Comparison of ENCODE assay signal across 8 cellular contexts in genomic region chr19:2270157-2270571, GRCh38. TPM values are rescaled to one million over a fixed set of nuclear protein-coding genes. Genes with fewer than 3 reads are reported as not detected.
DNase-seq lines count a peak whose midpoint lies in the region; TF ChIP-seq lines count a peak whose summit lies in the region.

No MANE protein-coding gene starts in this region.

- H3K27me3 ChIP-seq in OCI-LY1 (ENCODE audit: insufficient read depth, low read length) (no peaks in the 10 kb centered on the region), liver (ENCODE audit: control insufficient read depth in 4 of 4, insufficient read depth in 4 of 4, low read length in 3 of 4) (no peaks in the 10 kb centered on the region), suprapubic skin (no peaks in the 10 kb centered on the region)

- peaks cover 7% of the 10 kb centered on the region; the same call in 1 of the 2 replicates for H3F3A ChIP-seq in OCI-LY1 (ENCODE audit: insufficient read depth, low read length)

- TF ChIP-seq POLR2A in suprapubic skin (IDR thresholded peaks at IDR 0.05) = no peak

- H3K36me3 ChIP-seq in OCI-LY1 (ENCODE audit: insufficient read depth, low read length) (peaks cover 45% of the 10 kb centered on the region), liver (ENCODE audit: control insufficient read depth in 4 of 4, insufficient read depth in 3 of 4, low read depth in 1 of 4, low read length in 3 of 4) (peaks cover 4 to 9% (median 8%) of the 10 kb centered on the region in 4 donors), suprapubic skin (peaks cover 15% of the 10 kb centered on the region)

- H3K9me3 ChIP-seq in OCI-LY1 (ENCODE audit: low read length) = no peaks in the 10 kb centered on the region
- H3K9me3 ChIP-seq in liver (ENCODE audit: control insufficient read depth in 4 of 4, low read length in 3 of 4) = no peaks in the 10 kb centered on the region
- no peaks in the 10 kb centered on the region for H3K9me3 ChIP-seq in suprapubic skin

- H3K79me2 ChIP-seq in OCI-LY1 (ENCODE audit: insufficient read depth, low read length) = peaks cover 29% of the 10 kb centered on the region

- TF ChIP-seq CTCF in C4-2B (conservative IDR thresholded peaks at IDR 0.05) (no peak), OCI-LY1 (IDR thresholded peaks at IDR 0.05; ENCODE audit: low read length) (no peak), cardiac fibroblast (IDR thresholded peaks at IDR 0.05; ENCODE audit: low read depth, low read length) (no peak), liver (IDR thresholded peaks at IDR 0.05; ENCODE audit: low read depth, low read length, missing input control) (no peak), suprapubic skin (IDR thresholded peaks at IDR 0.05) (no peak)

- DNase-seq in cardiac fibroblast (ENCODE audit: low read depth in 2 of 2) (peak in 1 of 2 donors; percentile 31), suprapubic skin (ENCODE audit: low spot score in 2 of 2) (peak; percentile 89 to 92), SHP77 treated with DMSO at 0.1 percent for 48 hours (lab: John Stamatoyannopoulos, UW) (no peak), iPS-NIHi11 (ENCODE audit: low spot score) (no peak), SK-N-DZ (ENCODE audit: low spot score) (no peak)

- H3K27ac ChIP-seq in C4-2B (peak overlapping the region; percentile 96), OCI-LY1 (ENCODE audit: low read depth, low read length, poor library complexity, severe bottlenecking) (peak overlapping the region; percentile 80), liver (ENCODE audit: low read depth in 1 of 2, low read length in 2 of 2) (peak overlapping the region; percentile 88 to 98), suprapubic skin (peak overlapping the region; percentile 100)

- H3K9me2 ChIP-seq in OCI-LY1 (ENCODE audit: low read depth, low read length) = no peaks in the 10 kb centered on the region

- peaks cover 61% of the 10 kb centered on the region for H3K4me1 ChIP-seq in OCI-LY1 (ENCODE audit: insufficient read depth, low read length, severe bottlenecking)
- peaks cover 13 to 53% (median 39%) of the 10 kb centered on the region in 4 donors for H3K4me1 ChIP-seq in liver (ENCODE audit: control insufficient read depth in 4 of 4, insufficient read depth in 4 of 4, low read length in 3 of 4)
- peaks cover 65% of the 10 kb centered on the region for H3K4me1 ChIP-seq in suprapubic skin

- H3K4me2 ChIP-seq in OCI-LY1 (ENCODE audit: low read length) = peak overlapping the region; percentile 92

- WGBS in liver = under 1% methylated on average over 51 of the region's 51 CpGs
- WGBS in suprapubic skin = no CpG with 5 or more reads among the region's 51 CpGs

- no peak overlapping the region for H2AFZ ChIP-seq in OCI-LY1 (ENCODE audit: low read length)

- H3K9ac ChIP-seq in OCI-LY1 (ENCODE audit: low read length) = peak overlapping the region; percentile 90
- H3K9ac ChIP-seq in liver (ENCODE audit: low read depth in 1 of 2, low read length in 2 of 2) = peak overlapping the region; percentile 57 to 98

- peak overlapping the region; percentile 78 for H3K4me3 ChIP-seq in OCI-LY1 (ENCODE audit: low read depth, low read length, poor library complexity, severe bottlenecking)
- H3K4me3 ChIP-seq in cardiac fibroblast (replicated peaks in 1 of 2; ENCODE audit: low read depth in 2 of 2, low read length in 2 of 2) = peak overlapping the region; percentile 99
- peak overlapping the region; percentile 74 to 91 (median 79) for H3K4me3 ChIP-seq in liver (ENCODE audit: low read depth in 1 of 3, low read length in 3 of 3)
- peak overlapping the region; percentile 99 for H3K4me3 ChIP-seq in suprapubic skin

- no peak for TF ChIP-seq EP300 in suprapubic skin (IDR thresholded peaks at IDR 0.05)

- H4K20me1 ChIP-seq in OCI-LY1 (ENCODE audit: insufficient read depth, low read length) = 0 out of 2 replicates have a peak, but pooled peaks cover 2% of the 10 kb centered on the region

- no peak for TF ChIP-seq RAD21 in liver (IDR thresholded peaks at IDR 0.05)

TF ChIP-seq in liver, 16 proteins besides CTCF, POLR2A, EP300 and RAD21:
- TF ChIP-seq HNF4A (conservative IDR thresholded peaks at IDR 0.05) (no peak), FOXA2 (IDR thresholded peaks at IDR 0.05) (no peak), ZBTB33 (IDR thresholded peaks at IDR 0.05) (no peak), ATF3 (IDR thresholded peaks at IDR 0.05) (no peak), REST (IDR thresholded peaks at IDR 0.05) (no peak), EGR1 (IDR thresholded peaks at IDR 0.05; ENCODE audit: low read depth in 2 of 2) (no peak), YY1 (IDR thresholded peaks at IDR 0.05) (no peak), FOXA1 (IDR thresholded peaks at IDR 0.05) (no peak), HNF4G (IDR thresholded peaks at IDR 0.05) (no peak)

RNA-seq across cellular contexts. Expression of gene PEAK3, which starts 11.8 kb away (rescaled TPM):
- under 1 TPM; 0.09 to 0.67 TPM for total RNA-seq in liver
- polyA plus RNA-seq in liver = under 1 TPM; 0.21 to 0.42 TPM
- total RNA-seq in suprapubic skin = 1 to 10 TPM in 1 of 4 donors, under 1 TPM in 1, not detected in 2; 0.55 to 1.4 TPM
- not detected in 2 replicates for polyA plus RNA-seq in SK-N-DZ (2014; cell fraction: cytosol; rRNA removed)
- not detected in 2 replicates for polyA plus RNA-seq in SK-N-DZ (2014; cell fraction: nucleus; rRNA removed)

RNA-seq across cellular contexts. Expression of gene JSRP1, which starts 13.9 kb away (rescaled TPM):
- total RNA-seq in liver = under 1 TPM in 1 of 2 donors, not detected in 1; 0.25 TPM
- under 1 TPM; 0.39 to 0.45 TPM for polyA plus RNA-seq in liver
- not detected for total RNA-seq in suprapubic skin
- polyA plus RNA-seq in SK-N-DZ (2014; cell fraction: cytosol; rRNA removed) = 8.7 and 19.3 TPM in 2 replicates
- polyA plus RNA-seq in SK-N-DZ (2014; cell fraction: nucleus; rRNA removed) = 9.6 and 14.3 TPM in 2 replicates

RNA-seq across cellular contexts. Expression of gene AMH, which starts 21.0 kb away (rescaled TPM):
- total RNA-seq in liver = under 1 TPM; 0.47 to 0.59 TPM
- polyA plus RNA-seq in liver = under 1 TPM in 1 of 2 donors, not detected in 1; 0.08 TPM
- total RNA-seq in suprapubic skin = 1 to 10 TPM; 1.7 to 4.3 (median 3.0) TPM
- 11.5 and 13.5 TPM in 2 replicates for polyA plus RNA-seq in SK-N-DZ (2014; cell fraction: cytosol; rRNA removed)
- polyA plus RNA-seq in SK-N-DZ (2014; cell fraction: nucleus; rRNA removed) = 285 and 416 TPM in 2 replicates

RNA-seq across cellular contexts. Expression of gene SF3A2, which starts 33.5 kb away (rescaled TPM):
- total RNA-seq in liver = 10 to 100 TPM; 12.9 to 32.0 TPM
- 10 to 100 TPM in 1 of 2 donors, 1 to 10 TPM in 1; 2.2 to 13.5 TPM for polyA plus RNA-seq in liver
- total RNA-seq in suprapubic skin = 100 to 1,000 TPM in 1 of 4 donors, 10 to 100 TPM in 3; 48.0 to 103 (median 64.8) TPM
- polyA plus RNA-seq in SK-N-DZ (2014; cell fraction: cytosol; rRNA removed) = 29.1 and 36.1 TPM in 2 replicates
- 112 and 117 TPM in 2 replicates for polyA plus RNA-seq in SK-N-DZ (2014; cell fraction: nucleus; rRNA removed)

RNA-seq across cellular contexts. Expression of gene PLEKHJ1, which starts 34.0 kb away (rescaled TPM):
- total RNA-seq in liver (10 to 100 TPM; 22.2 to 44.5 TPM), suprapubic skin (10 to 100 TPM; 36.1 to 78.0 (median 62.9) TPM)
- polyA plus RNA-seq in liver = 10 to 100 TPM; 36.5 to 37.4 TPM
- 149 TPM in 2 replicates for polyA plus RNA-seq in SK-N-DZ (2014; cell fraction: cytosol; rRNA removed)
- 161 and 205 TPM in 2 replicates for polyA plus RNA-seq in SK-N-DZ (2014; cell fraction: nucleus; rRNA removed)

Comparison
In these comparisons a context has a peak if more than half of its experiments do, and no peak if none do; other contexts are left out.
1. DNase-seq: peak in suprapubic skin (2 of 2); none in SHP77 treated with DMSO at 0.1 percent for 48 hours (single experiment), iPS-NIHi11 (single experiment) and SK-N-DZ (single experiment).
2. Peak in every context shown above with its lines, with median percentiles within 50 percentile points of each other: H3K27ac ChIP-seq and H3K4me3 ChIP-seq.